In the genomic region with DNA sequence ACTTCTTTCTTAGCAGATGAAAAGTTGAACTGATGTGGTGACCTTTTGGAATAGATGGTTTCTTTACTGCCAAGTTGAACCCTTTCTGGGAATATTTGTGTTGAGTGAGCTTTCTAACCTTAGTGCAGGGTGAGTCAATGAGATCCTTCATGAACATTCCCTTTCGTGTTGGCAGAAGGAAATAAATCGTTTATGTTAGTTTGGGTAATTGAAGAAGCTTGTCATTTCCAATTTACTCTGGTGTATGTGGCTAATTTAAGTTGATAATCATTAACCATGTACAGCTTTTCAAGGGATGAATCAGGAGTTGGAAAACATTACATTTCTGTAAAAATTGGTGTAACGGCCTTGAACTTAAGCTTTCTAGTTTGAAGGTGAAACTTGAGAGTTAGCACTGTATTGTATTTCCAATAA, we compare ENCODE assay signal across 2 cellular contexts.
TF ChIP-seq lines count a peak whose summit lies in the region.

No MANE protein-coding gene starts in this region.

TF ChIP-seq in SK-N-SH treated with all-trans-retinoic acid at 6 μM for 48 hours, 23 proteins besides CTCF, POLR2A, EP300 and RAD21 (continued from another document):
- TF ChIP-seq, protein P1, sequence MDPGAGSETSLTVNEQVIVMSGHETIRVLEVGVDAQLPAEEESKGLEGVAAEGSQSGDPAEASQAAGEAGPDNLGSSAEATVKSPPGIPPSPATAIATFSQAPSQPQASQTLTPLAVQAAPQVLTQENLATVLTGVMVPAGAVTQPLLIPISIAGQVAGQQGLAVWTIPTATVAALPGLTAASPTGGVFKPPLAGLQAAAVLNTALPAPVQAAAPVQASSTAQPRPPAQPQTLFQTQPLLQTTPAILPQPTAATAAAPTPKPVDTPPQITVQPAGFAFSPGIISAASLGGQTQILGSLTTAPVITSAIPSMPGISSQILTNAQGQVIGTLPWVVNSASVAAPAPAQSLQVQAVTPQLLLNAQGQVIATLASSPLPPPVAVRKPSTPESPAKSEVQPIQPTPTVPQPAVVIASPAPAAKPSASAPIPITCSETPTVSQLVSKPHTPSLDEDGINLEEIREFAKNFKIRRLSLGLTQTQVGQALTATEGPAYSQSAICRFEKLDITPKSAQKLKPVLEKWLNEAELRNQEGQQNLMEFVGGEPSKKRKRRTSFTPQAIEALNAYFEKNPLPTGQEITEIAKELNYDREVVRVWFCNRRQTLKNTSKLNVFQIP (CRISPR knock-in tag; IDR thresholded peaks at IDR 0.05; ENCODE audit: borderline replicate concordance, low read depth) = peak; percentile 56; the same call in 1 of the 2 replicates
- TF ChIP-seq, protein P2, sequence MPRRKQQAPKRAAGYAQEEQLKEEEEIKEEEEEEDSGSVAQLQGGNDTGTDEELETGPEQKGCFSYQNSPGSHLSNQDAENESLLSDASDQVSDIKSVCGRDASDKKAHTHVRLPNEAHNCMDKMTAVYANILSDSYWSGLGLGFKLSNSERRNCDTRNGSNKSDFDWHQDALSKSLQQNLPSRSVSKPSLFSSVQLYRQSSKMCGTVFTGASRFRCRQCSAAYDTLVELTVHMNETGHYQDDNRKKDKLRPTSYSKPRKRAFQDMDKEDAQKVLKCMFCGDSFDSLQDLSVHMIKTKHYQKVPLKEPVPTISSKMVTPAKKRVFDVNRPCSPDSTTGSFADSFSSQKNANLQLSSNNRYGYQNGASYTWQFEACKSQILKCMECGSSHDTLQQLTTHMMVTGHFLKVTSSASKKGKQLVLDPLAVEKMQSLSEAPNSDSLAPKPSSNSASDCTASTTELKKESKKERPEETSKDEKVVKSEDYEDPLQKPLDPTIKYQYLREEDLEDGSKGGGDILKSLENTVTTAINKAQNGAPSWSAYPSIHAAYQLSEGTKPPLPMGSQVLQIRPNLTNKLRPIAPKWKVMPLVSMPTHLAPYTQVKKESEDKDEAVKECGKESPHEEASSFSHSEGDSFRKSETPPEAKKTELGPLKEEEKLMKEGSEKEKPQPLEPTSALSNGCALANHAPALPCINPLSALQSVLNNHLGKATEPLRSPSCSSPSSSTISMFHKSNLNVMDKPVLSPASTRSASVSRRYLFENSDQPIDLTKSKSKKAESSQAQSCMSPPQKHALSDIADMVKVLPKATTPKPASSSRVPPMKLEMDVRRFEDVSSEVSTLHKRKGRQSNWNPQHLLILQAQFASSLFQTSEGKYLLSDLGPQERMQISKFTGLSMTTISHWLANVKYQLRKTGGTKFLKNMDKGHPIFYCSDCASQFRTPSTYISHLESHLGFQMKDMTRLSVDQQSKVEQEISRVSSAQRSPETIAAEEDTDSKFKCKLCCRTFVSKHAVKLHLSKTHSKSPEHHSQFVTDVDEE (CRISPR knock-in tag; IDR thresholded peaks at IDR 0.05) = no peak
- TF ChIP-seq SNAI2 (CRISPR knock-in tag; IDR thresholded peaks at IDR 0.05) (no peak), TOX (CRISPR knock-in tag; IDR thresholded peaks at IDR 0.05; ENCODE audit: borderline replicate concordance) (peak; percentile 68; the same call in 1 of the 2 replicates), RARB (CRISPR knock-in tag; IDR thresholded peaks at IDR 0.05) (peak; percentile 49; the same call in 1 of the 2 replicates), PPARA (CRISPR knock-in tag; IDR thresholded peaks at IDR 0.05; ENCODE audit: borderline replicate concordance) (no peak)
- TF ChIP-seq, protein P3, sequence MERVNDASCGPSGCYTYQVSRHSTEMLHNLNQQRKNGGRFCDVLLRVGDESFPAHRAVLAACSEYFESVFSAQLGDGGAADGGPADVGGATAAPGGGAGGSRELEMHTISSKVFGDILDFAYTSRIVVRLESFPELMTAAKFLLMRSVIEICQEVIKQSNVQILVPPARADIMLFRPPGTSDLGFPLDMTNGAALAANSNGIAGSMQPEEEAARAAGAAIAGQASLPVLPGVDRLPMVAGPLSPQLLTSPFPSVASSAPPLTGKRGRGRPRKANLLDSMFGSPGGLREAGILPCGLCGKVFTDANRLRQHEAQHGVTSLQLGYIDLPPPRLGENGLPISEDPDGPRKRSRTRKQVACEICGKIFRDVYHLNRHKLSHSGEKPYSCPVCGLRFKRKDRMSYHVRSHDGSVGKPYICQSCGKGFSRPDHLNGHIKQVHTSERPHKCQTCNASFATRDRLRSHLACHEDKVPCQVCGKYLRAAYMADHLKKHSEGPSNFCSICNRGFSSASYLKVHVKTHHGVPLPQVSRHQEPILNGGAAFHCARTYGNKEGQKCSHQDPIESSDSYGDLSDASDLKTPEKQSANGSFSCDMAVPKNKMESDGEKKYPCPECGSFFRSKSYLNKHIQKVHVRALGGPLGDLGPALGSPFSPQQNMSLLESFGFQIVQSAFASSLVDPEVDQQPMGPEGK (CRISPR knock-in tag; IDR thresholded peaks at IDR 0.05; ENCODE audit: borderline replicate concordance) = no peak; the same call in 1 of the 2 replicates
- TF ChIP-seq, protein P4, sequence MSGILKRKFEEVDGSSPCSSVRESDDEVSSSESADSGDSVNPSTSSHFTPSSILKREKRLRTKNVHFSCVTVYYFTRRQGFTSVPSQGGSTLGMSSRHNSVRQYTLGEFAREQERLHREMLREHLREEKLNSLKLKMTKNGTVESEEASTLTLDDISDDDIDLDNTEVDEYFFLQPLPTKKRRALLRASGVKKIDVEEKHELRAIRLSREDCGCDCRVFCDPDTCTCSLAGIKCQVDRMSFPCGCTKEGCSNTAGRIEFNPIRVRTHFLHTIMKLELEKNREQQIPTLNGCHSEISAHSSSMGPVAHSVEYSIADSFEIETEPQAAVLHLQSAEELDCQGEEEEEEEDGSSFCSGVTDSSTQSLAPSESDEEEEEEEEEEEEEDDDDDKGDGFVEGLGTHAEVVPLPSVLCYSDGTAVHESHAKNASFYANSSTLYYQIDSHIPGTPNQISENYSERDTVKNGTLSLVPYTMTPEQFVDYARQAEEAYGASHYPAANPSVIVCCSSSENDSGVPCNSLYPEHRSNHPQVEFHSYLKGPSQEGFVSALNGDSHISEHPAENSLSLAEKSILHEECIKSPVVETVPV (CRISPR knock-in tag; IDR thresholded peaks at IDR 0.05) = no peak
- TF ChIP-seq, protein P5, sequence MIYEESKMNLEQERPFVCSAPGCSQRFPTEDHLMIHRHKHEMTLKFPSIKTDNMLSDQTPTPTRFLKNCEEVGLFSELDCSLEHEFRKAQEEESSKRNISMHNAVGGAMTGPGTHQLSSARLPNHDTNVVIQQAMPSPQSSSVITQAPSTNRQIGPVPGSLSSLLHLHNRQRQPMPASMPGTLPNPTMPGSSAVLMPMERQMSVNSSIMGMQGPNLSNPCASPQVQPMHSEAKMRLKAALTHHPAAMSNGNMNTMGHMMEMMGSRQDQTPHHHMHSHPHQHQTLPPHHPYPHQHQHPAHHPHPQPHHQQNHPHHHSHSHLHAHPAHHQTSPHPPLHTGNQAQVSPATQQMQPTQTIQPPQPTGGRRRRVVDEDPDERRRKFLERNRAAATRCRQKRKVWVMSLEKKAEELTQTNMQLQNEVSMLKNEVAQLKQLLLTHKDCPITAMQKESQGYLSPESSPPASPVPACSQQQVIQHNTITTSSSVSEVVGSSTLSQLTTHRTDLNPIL (CRISPR knock-in tag; IDR thresholded peaks at IDR 0.05; ENCODE audit: low read depth) = no peak

TF ChIP-seq in HepG2, 621 proteins besides CTCF, POLR2A, EP300 and RAD21:
- TF ChIP-seq PRPF4 (IDR thresholded peaks at IDR 0.05; ENCODE audit: low read depth, low read length, poor library complexity, severe bottlenecking) = no peak
- TF ChIP-seq RXRB (CRISPR knock-in tag; IDR thresholded peaks at IDR 0.05; ENCODE audit: borderline replicate concordance) = 0 out of 2 replicates have a peak, but pooled peaks have one; percentile 20
- 0 out of 2 replicates have a peak, but pooled peaks have one; percentile 23 for TF ChIP-seq PPARG (CRISPR knock-in tag; conservative IDR thresholded peaks at IDR 0.05)
- TF ChIP-seq, protein P6, sequence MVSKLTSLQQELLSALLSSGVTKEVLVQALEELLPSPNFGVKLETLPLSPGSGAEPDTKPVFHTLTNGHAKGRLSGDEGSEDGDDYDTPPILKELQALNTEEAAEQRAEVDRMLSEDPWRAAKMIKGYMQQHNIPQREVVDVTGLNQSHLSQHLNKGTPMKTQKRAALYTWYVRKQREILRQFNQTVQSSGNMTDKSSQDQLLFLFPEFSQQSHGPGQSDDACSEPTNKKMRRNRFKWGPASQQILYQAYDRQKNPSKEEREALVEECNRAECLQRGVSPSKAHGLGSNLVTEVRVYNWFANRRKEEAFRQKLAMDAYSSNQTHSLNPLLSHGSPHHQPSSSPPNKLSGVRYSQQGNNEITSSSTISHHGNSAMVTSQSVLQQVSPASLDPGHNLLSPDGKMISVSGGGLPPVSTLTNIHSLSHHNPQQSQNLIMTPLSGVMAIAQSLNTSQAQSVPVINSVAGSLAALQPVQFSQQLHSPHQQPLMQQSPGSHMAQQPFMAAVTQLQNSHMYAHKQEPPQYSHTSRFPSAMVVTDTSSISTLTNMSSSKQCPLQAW (CRISPR knock-in tag; IDR thresholded peaks at IDR 0.05) = no peak
- peak; percentile 16; the same call in 1 of the 2 replicates for TF ChIP-seq NR2F6 (IDR thresholded peaks at IDR 0.05)
- TF ChIP-seq NR2F6 (CRISPR knock-in tag; IDR thresholded peaks at IDR 0.05) = no peak
- peak; percentile 82 for TF ChIP-seq RARA (CRISPR knock-in tag; IDR thresholded peaks at IDR 0.05)
- peak; percentile 20; the same call in 1 of the 2 replicates for TF ChIP-seq BCL6 (CRISPR knock-in tag; IDR thresholded peaks at IDR 0.05)
- TF ChIP-seq, protein P7, sequence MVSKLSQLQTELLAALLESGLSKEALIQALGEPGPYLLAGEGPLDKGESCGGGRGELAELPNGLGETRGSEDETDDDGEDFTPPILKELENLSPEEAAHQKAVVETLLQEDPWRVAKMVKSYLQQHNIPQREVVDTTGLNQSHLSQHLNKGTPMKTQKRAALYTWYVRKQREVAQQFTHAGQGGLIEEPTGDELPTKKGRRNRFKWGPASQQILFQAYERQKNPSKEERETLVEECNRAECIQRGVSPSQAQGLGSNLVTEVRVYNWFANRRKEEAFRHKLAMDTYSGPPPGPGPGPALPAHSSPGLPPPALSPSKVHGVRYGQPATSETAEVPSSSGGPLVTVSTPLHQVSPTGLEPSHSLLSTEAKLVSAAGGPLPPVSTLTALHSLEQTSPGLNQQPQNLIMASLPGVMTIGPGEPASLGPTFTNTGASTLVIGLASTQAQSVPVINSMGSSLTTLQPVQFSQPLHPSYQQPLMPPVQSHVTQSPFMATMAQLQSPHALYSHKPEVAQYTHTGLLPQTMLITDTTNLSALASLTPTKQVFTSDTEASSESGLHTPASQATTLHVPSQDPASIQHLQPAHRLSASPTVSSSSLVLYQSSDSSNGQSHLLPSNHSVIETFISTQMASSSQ (IDR thresholded peaks at IDR 0.05; ENCODE audit: low read depth) = peak; percentile 54; the same call in 1 of the 2 replicates
- TF ChIP-seq, protein P7 (CRISPR knock-in tag; IDR thresholded peaks at IDR 0.05; ENCODE audit: borderline replicate concordance) = no peak
- peak; percentile 69; the same call in 1 of the 2 replicates for TF ChIP-seq SIX1 (CRISPR knock-in tag; IDR thresholded peaks at IDR 0.05; ENCODE audit: borderline replicate concordance)
- TF ChIP-seq FOXP1 (IDR thresholded peaks at IDR 0.05) = no peak
- 0 out of 2 replicates have a peak, but pooled peaks have one; percentile 16 for TF ChIP-seq FOXP1 (CRISPR knock-in tag; IDR thresholded peaks at IDR 0.05)
- TF ChIP-seq DNMT1 (CRISPR knock-in tag; IDR thresholded peaks at IDR 0.05) = no peak
- TF ChIP-seq EED (CRISPR knock-in tag; IDR thresholded peaks at IDR 0.05) = no peak
- TF ChIP-seq, protein P8, sequence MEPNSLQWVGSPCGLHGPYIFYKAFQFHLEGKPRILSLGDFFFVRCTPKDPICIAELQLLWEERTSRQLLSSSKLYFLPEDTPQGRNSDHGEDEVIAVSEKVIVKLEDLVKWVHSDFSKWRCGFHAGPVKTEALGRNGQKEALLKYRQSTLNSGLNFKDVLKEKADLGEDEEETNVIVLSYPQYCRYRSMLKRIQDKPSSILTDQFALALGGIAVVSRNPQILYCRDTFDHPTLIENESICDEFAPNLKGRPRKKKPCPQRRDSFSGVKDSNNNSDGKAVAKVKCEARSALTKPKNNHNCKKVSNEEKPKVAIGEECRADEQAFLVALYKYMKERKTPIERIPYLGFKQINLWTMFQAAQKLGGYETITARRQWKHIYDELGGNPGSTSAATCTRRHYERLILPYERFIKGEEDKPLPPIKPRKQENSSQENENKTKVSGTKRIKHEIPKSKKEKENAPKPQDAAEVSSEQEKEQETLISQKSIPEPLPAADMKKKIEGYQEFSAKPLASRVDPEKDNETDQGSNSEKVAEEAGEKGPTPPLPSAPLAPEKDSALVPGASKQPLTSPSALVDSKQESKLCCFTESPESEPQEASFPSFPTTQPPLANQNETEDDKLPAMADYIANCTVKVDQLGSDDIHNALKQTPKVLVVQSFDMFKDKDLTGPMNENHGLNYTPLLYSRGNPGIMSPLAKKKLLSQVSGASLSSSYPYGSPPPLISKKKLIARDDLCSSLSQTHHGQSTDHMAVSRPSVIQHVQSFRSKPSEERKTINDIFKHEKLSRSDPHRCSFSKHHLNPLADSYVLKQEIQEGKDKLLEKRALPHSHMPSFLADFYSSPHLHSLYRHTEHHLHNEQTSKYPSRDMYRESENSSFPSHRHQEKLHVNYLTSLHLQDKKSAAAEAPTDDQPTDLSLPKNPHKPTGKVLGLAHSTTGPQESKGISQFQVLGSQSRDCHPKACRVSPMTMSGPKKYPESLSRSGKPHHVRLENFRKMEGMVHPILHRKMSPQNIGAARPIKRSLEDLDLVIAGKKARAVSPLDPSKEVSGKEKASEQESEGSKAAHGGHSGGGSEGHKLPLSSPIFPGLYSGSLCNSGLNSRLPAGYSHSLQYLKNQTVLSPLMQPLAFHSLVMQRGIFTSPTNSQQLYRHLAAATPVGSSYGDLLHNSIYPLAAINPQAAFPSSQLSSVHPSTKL (CRISPR knock-in tag; IDR thresholded peaks at IDR 0.05) = peak; percentile 43; the same call in 1 of the 2 replicates
- TF ChIP-seq HMG20A (CRISPR knock-in tag; IDR thresholded peaks at IDR 0.05; ENCODE audit: borderline replicate concordance) = peak; percentile 26; the same call in 1 of the 2 replicates
- TF ChIP-seq CEBPG (CRISPR knock-in tag; IDR thresholded peaks at IDR 0.05) = no peak
